ENCODE assay signal across 36 cellular contexts in the genomic region with DNA sequence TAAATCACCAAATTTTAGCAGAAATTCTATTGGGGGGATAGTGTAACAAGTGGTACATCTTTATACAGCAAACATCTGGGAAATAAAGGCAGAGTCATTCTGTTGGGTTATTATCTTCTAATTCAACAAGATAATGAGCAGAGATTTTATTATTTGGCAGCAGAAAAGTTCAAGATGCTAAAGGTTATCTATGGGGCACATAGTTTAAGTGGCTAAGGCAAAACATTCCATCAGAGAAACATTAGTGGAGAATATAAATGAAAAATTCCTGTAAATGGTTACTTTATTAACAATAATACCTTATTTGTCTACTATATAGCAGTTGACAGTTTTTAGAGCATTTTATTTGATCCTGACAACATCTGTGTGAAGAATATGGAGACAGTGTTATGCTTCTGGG.
"Had no signal": no experiment of that assay in that cellular context is flagged by ENCODE, and none has a peak within 500 bp of the region (broad histone marks: within the 10 kb centered on the region; RNA-seq: fewer than 3 reads in every experiment).

No MANE protein-coding gene starts in this region.

- H3K36me3 ChIP-seq: adrenal gland, ascending aorta, brain microvascular endothelial cell, cardiac muscle cell had no signal

- H3K27me3 ChIP-seq: adrenal gland, ascending aorta, body of pancreas, brain microvascular endothelial cell, cardiac muscle cell had no signal

- H3K36me3 Mint-ChIP-seq: activated naive CD4-positive, alpha-beta T cell treated with anti-CD3 and anti-CD28 coated beads, Interleukin-2, amount 10 ng/mL, durations not matched to agents 7 days and 5 days; activated naive CD4-positive, alpha-beta T cell treated with anti-CD3 and anti-CD28 coated beads, Interleukin-2, amount 50 U/mL, for 24 hours; activated naive CD4-positive, alpha-beta T cell treated with anti-CD3 and anti-CD28 coated beads, Interleukin-2, amount 50 U/mL, for 72 hours; activated naive CD8-positive, alpha-beta T cell; activated naive CD8-positive, alpha-beta T cell treated with anti-CD3 and anti-CD28 coated beads for 36 hours; activated naive CD8-positive, alpha-beta T cell treated with anti-CD3 and anti-CD28 coated beads, Interleukin-2, amount 10 ng/mL, durations not matched to agents 7 days and 5 days; brain had no signal

- DNase-seq: activated effector memory CD4-positive, alpha-beta T cell treated with anti-CD3 and anti-CD28 coated beads, Interleukin-2, amount 50 U/mL, for 16 hours; activated effector memory CD4-positive, alpha-beta T cell treated with Interleukin-2 at 50 U/mL for 16 hours; activated gamma-delta T cell; activated gamma-delta T cell treated with Interleukin-2 at 50 U/mL for 16 hours; activated naive CD4-positive, alpha-beta T cell; activated naive CD4-positive, alpha-beta T cell treated with anti-CD3 and anti-CD28 coated beads for 36 hours; activated naive CD4-positive, alpha-beta T cell treated with anti-CD3 and anti-CD28 coated beads, Interleukin-2, amount 10 ng/mL, durations not matched to agents 7 days and 5 days; activated naive CD4-positive, alpha-beta T cell treated with anti-CD3 and anti-CD28 coated beads, Interleukin-2, amount 50 U/mL, for 16 hours; activated naive CD4-positive, alpha-beta T cell treated with Interleukin-2 at 50 U/mL for 16 hours; activated naive CD8-positive, alpha-beta T cell treated with anti-CD3 and anti-CD28 coated beads for 36 hours; activated naive CD8-positive, alpha-beta T cell treated with anti-CD3 and anti-CD28 coated beads, Interleukin-2, amount 10 ng/mL, durations not matched to agents 7 days and 5 days; activated naive CD8-positive, alpha-beta T cell treated with anti-CD3 and anti-CD28 coated beads, Interleukin-2, amount 50 U/mL, for 24 hours; activated T-cell treated with anti-CD3 and anti-CD28 coated beads, Interleukin-2, amount 50 U/mL, for 24 hours; activated T-cell treated with anti-CD3 and anti-CD28 coated beads, Interleukin-2, amount 50 U/mL, for 4 hours; activated T-cell treated with anti-CD3 and anti-CD28 coated beads, Interleukin-2, amount 50 U/mL, for 48 hours; activated T-cell treated with anti-CD3 and anti-CD28 coated beads, Interleukin-2, amount 50 U/mL, for 72 hours; adrenal gland; amniotic stem cell; amygdala; anterior cingulate cortex; aorta; body of pancreas; brain microvascular endothelial cell; caudate nucleus; central memory CD4-positive, alpha-beta T cell; cerebellar nuclear complex had no signal

- H3K27ac Mint-ChIP-seq: activated naive CD4-positive, alpha-beta T cell treated with anti-CD3 and anti-CD28 coated beads for 36 hours; activated naive CD4-positive, alpha-beta T cell treated with anti-CD3 and anti-CD28 coated beads, Interleukin-2, amount 10 ng/mL, durations not matched to agents 7 days and 5 days; activated naive CD4-positive, alpha-beta T cell treated with anti-CD3 and anti-CD28 coated beads, Interleukin-2, amount 50 U/mL, for 24 hours; activated naive CD4-positive, alpha-beta T cell treated with anti-CD3 and anti-CD28 coated beads, Interleukin-2, amount 50 U/mL, for 72 hours; activated naive CD8-positive, alpha-beta T cell; activated naive CD8-positive, alpha-beta T cell treated with anti-CD3 and anti-CD28 coated beads for 36 hours; activated naive CD8-positive, alpha-beta T cell treated with anti-CD3 and anti-CD28 coated beads, Interleukin-2, amount 10 ng/mL, durations not matched to agents 7 days and 5 days; activated naive CD8-positive, alpha-beta T cell treated with anti-CD3 and anti-CD28 coated beads, Interleukin-2, amount 50 U/mL, for 24 hours; activated T-cell treated with anti-CD3 and anti-CD28 coated beads, Interleukin-2, amount 50 U/mL, for 24 hours; activated T-cell treated with anti-CD3 and anti-CD28 coated beads, Interleukin-2, amount 50 U/mL, for 72 hours; activated T-helper 1 cell treated with anti-CD3 and anti-CD28 coated beads, Interleukin-12 subunit alpha, Interleukin-12 subunit beta, Interleukin-2, Interleukin-4 antibody, amounts not matched to agents 30 ng/mL and 10 ng/mL and 1 ng/mL, durations not matched to agents 14 hours and 24 hours and 36 hours; activated T-helper 17 cell treated with anti-CD3 and anti-CD28 coated beads, Interleukin-2, amount 50 U/mL, for 72 hours; activated T-helper 2 cell treated with anti-CD3 and anti-CD28 coated beads, Interferon-gamma antibody, Interleukin-2, Interleukin-4, amounts not matched to agents 10 μg/mL and 5 μg/mL and 100 μg/mL, durations not matched to agents 14 hours and 24 hours and 36 hours; brain had no signal

- H3K4me3 ChIP-seq: adrenal gland, ascending aorta, body of pancreas, cardiac muscle cell had no signal

- H3K9me3 ChIP-seq: adrenal gland, ascending aorta, body of pancreas had no signal

- H3K4me3 Mint-ChIP-seq: activated naive CD4-positive, alpha-beta T cell treated with anti-CD3 and anti-CD28 coated beads for 36 hours; activated naive CD4-positive, alpha-beta T cell treated with anti-CD3 and anti-CD28 coated beads, Interleukin-2, amount 10 ng/mL, durations not matched to agents 7 days and 5 days; activated naive CD4-positive, alpha-beta T cell treated with anti-CD3 and anti-CD28 coated beads, Interleukin-2, amount 50 U/mL, for 24 hours; activated naive CD8-positive, alpha-beta T cell; activated naive CD8-positive, alpha-beta T cell treated with anti-CD3 and anti-CD28 coated beads for 36 hours; activated naive CD8-positive, alpha-beta T cell treated with anti-CD3 and anti-CD28 coated beads, Interleukin-2, amount 10 ng/mL, durations not matched to agents 7 days and 5 days; activated naive CD8-positive, alpha-beta T cell treated with anti-CD3 and anti-CD28 coated beads, Interleukin-2, amount 50 U/mL, for 24 hours; activated T-cell treated with anti-CD3 and anti-CD28 coated beads, Interleukin-2, amount 50 U/mL, for 24 hours; activated T-cell treated with anti-CD3 and anti-CD28 coated beads, Interleukin-2, amount 50 U/mL, for 4 hours; activated T-cell treated with anti-CD3 and anti-CD28 coated beads, Interleukin-2, amount 50 U/mL, for 72 hours; activated T-helper 1 cell treated with anti-CD3 and anti-CD28 coated beads, Interleukin-12 subunit alpha, Interleukin-12 subunit beta, Interleukin-2, Interleukin-4 antibody, amounts not matched to agents 30 ng/mL and 10 ng/mL and 1 ng/mL, durations not matched to agents 14 hours and 24 hours and 36 hours; activated T-helper 17 cell treated with anti-CD3 and anti-CD28 coated beads, Interleukin-2, amount 50 U/mL, for 72 hours; brain; central memory CD8-positive, alpha-beta T cell had no signal

- H3K27ac ChIP-seq: adrenal gland, ascending aorta, body of pancreas, brain microvascular endothelial cell, cardiac muscle cell had no signal

- H3K27me3 Mint-ChIP-seq: activated naive CD4-positive, alpha-beta T cell treated with anti-CD3 and anti-CD28 coated beads, Interleukin-2, amount 10 ng/mL, durations not matched to agents 7 days and 5 days; activated naive CD4-positive, alpha-beta T cell treated with anti-CD3 and anti-CD28 coated beads, Interleukin-2, amount 50 U/mL, for 24 hours; activated naive CD8-positive, alpha-beta T cell; activated naive CD8-positive, alpha-beta T cell treated with anti-CD3 and anti-CD28 coated beads for 36 hours; activated naive CD8-positive, alpha-beta T cell treated with anti-CD3 and anti-CD28 coated beads, Interleukin-2, amount 10 ng/mL, durations not matched to agents 7 days and 5 days; activated naive CD8-positive, alpha-beta T cell treated with anti-CD3 and anti-CD28 coated beads, Interleukin-2, amount 50 U/mL, for 24 hours; activated T-cell treated with anti-CD3 and anti-CD28 coated beads, Interleukin-2, amount 50 U/mL, for 24 hours; activated T-helper 17 cell treated with anti-CD3 and anti-CD28 coated beads, Interleukin-2, amount 50 U/mL, for 72 hours; central memory CD8-positive, alpha-beta T cell had no signal

- H3K4me1 ChIP-seq: adrenal gland, ascending aorta, body of pancreas had no signal

- H3K9me3 Mint-ChIP-seq: activated naive CD4-positive, alpha-beta T cell treated with anti-CD3 and anti-CD28 coated beads, Interleukin-2, amount 10 ng/mL, durations not matched to agents 7 days and 5 days; activated naive CD8-positive, alpha-beta T cell treated with anti-CD3 and anti-CD28 coated beads for 36 hours; activated naive CD8-positive, alpha-beta T cell treated with anti-CD3 and anti-CD28 coated beads, Interleukin-2, amount 10 ng/mL, durations not matched to agents 7 days and 5 days; activated T-cell treated with anti-CD3 and anti-CD28 coated beads, Interleukin-2, amount 50 U/mL, for 24 hours; activated T-cell treated with anti-CD3 and anti-CD28 coated beads, Interleukin-2, amount 50 U/mL, for 4 hours; activated T-helper 1 cell treated with anti-CD3 and anti-CD28 coated beads, Interleukin-12 subunit alpha, Interleukin-12 subunit beta, Interleukin-2, Interleukin-4 antibody, amounts not matched to agents 30 ng/mL and 10 ng/mL and 1 ng/mL, durations not matched to agents 14 hours and 24 hours and 36 hours; activated T-helper 17 cell treated with anti-CD3 and anti-CD28 coated beads, Interleukin-2, amount 50 U/mL, for 72 hours; brain had no signal

- ATAC-seq: activated naive CD4-positive, alpha-beta T cell treated with anti-CD3 and anti-CD28 coated beads, Interleukin-2, amount 50 U/mL, for 72 hours; activated naive CD8-positive, alpha-beta T cell treated with anti-CD3 and anti-CD28 coated beads, Interleukin-2, amount 50 U/mL, for 24 hours; activated T-cell treated with anti-CD3 and anti-CD28 coated beads, Interleukin-2, amount 50 U/mL, for 4 hours; activated T-cell treated with anti-CD3 and anti-CD28 coated beads, Interleukin-2, amount 50 U/mL, for 72 hours; activated T-helper 17 cell treated with anti-CD3 and anti-CD28 coated beads, Interleukin-2, amount 50 U/mL, for 72 hours; body of pancreas had no signal

- H3K4me1 Mint-ChIP-seq: activated naive CD4-positive, alpha-beta T cell treated with anti-CD3 and anti-CD28 coated beads, Interleukin-2, amount 10 ng/mL, durations not matched to agents 7 days and 5 days; activated naive CD4-positive, alpha-beta T cell treated with anti-CD3 and anti-CD28 coated beads, Interleukin-2, amount 50 U/mL, for 24 hours; activated naive CD8-positive, alpha-beta T cell treated with anti-CD3 and anti-CD28 coated beads for 36 hours; activated naive CD8-positive, alpha-beta T cell treated with anti-CD3 and anti-CD28 coated beads, Interleukin-2, amount 10 ng/mL, durations not matched to agents 7 days and 5 days; activated naive CD8-positive, alpha-beta T cell treated with anti-CD3 and anti-CD28 coated beads, Interleukin-2, amount 50 U/mL, for 24 hours; activated T-helper 17 cell treated with anti-CD3 and anti-CD28 coated beads, Interleukin-2, amount 50 U/mL, for 72 hours; brain; central memory CD8-positive, alpha-beta T cell had no signal
